ENCODE assay signal across 9 cellular contexts in the genomic region with DNA sequence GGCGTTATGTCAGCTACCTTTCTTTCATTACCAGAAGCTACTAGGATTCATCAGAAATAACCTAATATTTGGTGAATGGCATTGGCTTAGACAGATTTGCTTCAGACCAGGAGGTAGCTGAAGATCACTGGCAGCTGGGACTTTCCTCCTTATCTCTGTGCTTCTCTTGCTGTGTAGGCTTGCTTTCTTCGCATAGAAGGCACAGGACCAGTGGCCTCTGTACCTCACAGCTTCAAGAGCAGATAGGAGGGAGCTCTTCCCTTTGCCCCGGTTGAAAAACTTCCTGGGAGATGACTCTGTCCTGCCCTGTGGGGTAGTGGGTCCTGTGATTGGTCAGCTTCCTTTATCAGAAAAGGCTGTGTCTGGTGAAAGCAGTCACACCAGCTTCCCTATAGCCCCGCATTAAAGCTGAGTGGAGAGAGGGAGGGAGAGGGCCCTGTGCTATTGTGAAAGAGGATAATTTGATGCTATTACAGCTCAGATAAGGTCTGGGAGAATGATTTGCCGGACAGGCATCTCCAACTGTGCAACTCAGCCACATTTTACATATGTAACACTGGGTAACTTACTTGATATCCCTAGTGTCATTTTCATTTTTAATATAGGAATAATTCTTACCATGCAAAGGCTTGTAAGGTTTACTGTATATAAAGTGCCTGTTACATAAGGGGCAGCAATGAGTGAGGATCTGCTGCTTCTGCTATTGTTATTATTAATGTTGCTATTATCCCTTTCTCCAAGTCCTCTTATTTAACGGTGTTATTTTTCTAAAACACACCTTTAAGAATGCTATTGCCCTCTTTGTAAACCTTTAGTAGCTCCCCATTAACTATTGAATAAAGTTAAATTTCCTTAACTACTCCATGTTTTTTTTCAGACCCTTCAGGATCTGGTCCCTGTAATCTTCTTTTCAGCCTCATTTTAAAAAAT. TPM values are rescaled to one million over a fixed set of nuclear protein-coding genes. Genes with fewer than 3 reads are reported as not detected.
A peak's percentile ranks its signal among the peaks of the same experiment; 100 is the strongest.
DNase-seq lines count a peak whose midpoint lies in the region; ATAC-seq, FAIRE-seq and TF ChIP-seq lines count a peak whose summit lies in the region.
"Had no signal": no experiment of that assay in that cellular context is flagged by ENCODE, and none has a peak within 500 bp of the region (broad histone marks: within the 10 kb centered on the region; RNA-seq: fewer than 3 reads in every experiment).

No MANE protein-coding gene starts in this region.

- peaks cover 0 to 10% (median 0%) of the 10 kb centered on the region in 3 donors for H3K4me1 ChIP-seq in pancreas

- no peaks in the 10 kb centered on the region for H3K9me3 ChIP-seq in pancreas

- intact Hi-C loops in pancreas (cut with DNase I): no loop called here

- FAIRE-seq in pancreas (lab: Jason Lieb, UNC): no peak

- DNase-seq in EL: peak; percentile 84
- peak; percentile 18 for DNase-seq in NCI-H774 (lab: John Stamatoyannopoulos, UW)
- peak; percentile 56 for DNase-seq in fibroblast of gingiva (ENCODE audit: low read depth)
- DNase-seq in pancreas: no peak
- no peak for DNase-seq in cortex of kidney (lab: John Stamatoyannopoulos, UW)
- DNase-seq in NCI-H1694 treated with DMSO at 0.1 percent for 48 hours (lab: John Stamatoyannopoulos, UW): no peak
- no peak for DNase-seq in DMS79 (lab: John Stamatoyannopoulos, UW)

- no peak for TF ChIP-seq CTCF in pancreas (IDR thresholded peaks at IDR 0.05)

- peak overlapping the region in 2 of 4 donors; percentile 10 to 37 for H3K27ac ChIP-seq in pancreas
- H3K27ac ChIP-seq: VCaP had no signal

- 49 to 50% methylated on average over 6 of the region's 6 CpGs for WGBS in pancreas, 2 donors

- no peak overlapping the region for H3K4me3 ChIP-seq in pancreas

- ATAC-seq in pancreas (peak; percentile 56 to 81 (median 67)), HG03457 (IDR thresholded peaks at IDR 0.05; ENCODE audit: unreplicated experiment) (no peak)

- H3K36me3 ChIP-seq in pancreas: no peaks in the 10 kb centered on the region

- no peaks in the 10 kb centered on the region for H3K27me3 ChIP-seq in pancreas

RNA-seq across cellular contexts. Expression of a gene that starts 31.6 kb away (rescaled TPM):
- 10 to 100 TPM; 31.8 to 46.0 (median 35.6) TPM for total RNA-seq in pancreas
- polyA plus RNA-seq in pancreas: 10 to 100 TPM; 30.7 to 51.0 TPM

Comparison
In these comparisons a context has a peak if more than half of its experiments do, and no peak if none do; other contexts are left out.
1. DNase-seq: peak in EL (single experiment), NCI-H774 (single experiment) and fibroblast of gingiva (single experiment); none in pancreas (0 of 6), cortex of kidney (single experiment), NCI-H1694 treated with DMSO at 0.1 percent for 48 hours (single experiment) and DMS79 (single experiment).